1 cellular context compared by ENCODE assay signal in genomic region chr5:93582677-93583524, GRCh38.
TF ChIP-seq lines count a peak whose summit lies in the region.

Gene NR2F1, plus strand, starts transcription at chr5:93583222. Its CDS starts 1,802 bp downstream, at chr5:93585024.

TF ChIP-seq in HepG2, 621 proteins besides CTCF, POLR2A, EP300 and RAD21 (continued from another document and continues in another):
- peak; percentile 70; the same call in 1 of the 2 replicates for TF ChIP-seq ARID4A (CRISPR knock-in tag; IDR thresholded peaks at IDR 0.05; ENCODE audit: borderline replicate concordance)
- TF ChIP-seq TOE1 (CRISPR knock-in tag; IDR thresholded peaks at IDR 0.05) = no peak
- peak; percentile 16; the same call in 1 of the 2 replicates for TF ChIP-seq KDM6A (CRISPR knock-in tag; IDR thresholded peaks at IDR 0.05; ENCODE audit: low read depth)
- peak; percentile 20 for TF ChIP-seq ZNF24 (IDR thresholded peaks at IDR 0.05)
- TF ChIP-seq IRX3 (CRISPR knock-in tag; IDR thresholded peaks at IDR 0.05; ENCODE audit: borderline replicate concordance, low read depth) = no peak
- peak; percentile 87 for TF ChIP-seq HDAC1 (CRISPR knock-in tag; IDR thresholded peaks at IDR 0.05)
- TF ChIP-seq ASH2L (IDR thresholded peaks at IDR 0.05; ENCODE audit: insufficient read length, low read depth, low read length) = peak; percentile 24
- TF ChIP-seq REL (CRISPR knock-in tag; conservative IDR thresholded peaks at IDR 0.05) = no peak
- 0 out of 2 replicates have a peak, but pooled peaks have one; percentile 29 for TF ChIP-seq IRF9 (CRISPR knock-in tag; IDR thresholded peaks at IDR 0.05; ENCODE audit: borderline replicate concordance)
- peak; percentile 66; the same call in 1 of the 2 replicates for TF ChIP-seq ZNF362 (CRISPR knock-in tag; IDR thresholded peaks at IDR 0.05; ENCODE audit: borderline replicate concordance)
- TF ChIP-seq, protein P1, sequence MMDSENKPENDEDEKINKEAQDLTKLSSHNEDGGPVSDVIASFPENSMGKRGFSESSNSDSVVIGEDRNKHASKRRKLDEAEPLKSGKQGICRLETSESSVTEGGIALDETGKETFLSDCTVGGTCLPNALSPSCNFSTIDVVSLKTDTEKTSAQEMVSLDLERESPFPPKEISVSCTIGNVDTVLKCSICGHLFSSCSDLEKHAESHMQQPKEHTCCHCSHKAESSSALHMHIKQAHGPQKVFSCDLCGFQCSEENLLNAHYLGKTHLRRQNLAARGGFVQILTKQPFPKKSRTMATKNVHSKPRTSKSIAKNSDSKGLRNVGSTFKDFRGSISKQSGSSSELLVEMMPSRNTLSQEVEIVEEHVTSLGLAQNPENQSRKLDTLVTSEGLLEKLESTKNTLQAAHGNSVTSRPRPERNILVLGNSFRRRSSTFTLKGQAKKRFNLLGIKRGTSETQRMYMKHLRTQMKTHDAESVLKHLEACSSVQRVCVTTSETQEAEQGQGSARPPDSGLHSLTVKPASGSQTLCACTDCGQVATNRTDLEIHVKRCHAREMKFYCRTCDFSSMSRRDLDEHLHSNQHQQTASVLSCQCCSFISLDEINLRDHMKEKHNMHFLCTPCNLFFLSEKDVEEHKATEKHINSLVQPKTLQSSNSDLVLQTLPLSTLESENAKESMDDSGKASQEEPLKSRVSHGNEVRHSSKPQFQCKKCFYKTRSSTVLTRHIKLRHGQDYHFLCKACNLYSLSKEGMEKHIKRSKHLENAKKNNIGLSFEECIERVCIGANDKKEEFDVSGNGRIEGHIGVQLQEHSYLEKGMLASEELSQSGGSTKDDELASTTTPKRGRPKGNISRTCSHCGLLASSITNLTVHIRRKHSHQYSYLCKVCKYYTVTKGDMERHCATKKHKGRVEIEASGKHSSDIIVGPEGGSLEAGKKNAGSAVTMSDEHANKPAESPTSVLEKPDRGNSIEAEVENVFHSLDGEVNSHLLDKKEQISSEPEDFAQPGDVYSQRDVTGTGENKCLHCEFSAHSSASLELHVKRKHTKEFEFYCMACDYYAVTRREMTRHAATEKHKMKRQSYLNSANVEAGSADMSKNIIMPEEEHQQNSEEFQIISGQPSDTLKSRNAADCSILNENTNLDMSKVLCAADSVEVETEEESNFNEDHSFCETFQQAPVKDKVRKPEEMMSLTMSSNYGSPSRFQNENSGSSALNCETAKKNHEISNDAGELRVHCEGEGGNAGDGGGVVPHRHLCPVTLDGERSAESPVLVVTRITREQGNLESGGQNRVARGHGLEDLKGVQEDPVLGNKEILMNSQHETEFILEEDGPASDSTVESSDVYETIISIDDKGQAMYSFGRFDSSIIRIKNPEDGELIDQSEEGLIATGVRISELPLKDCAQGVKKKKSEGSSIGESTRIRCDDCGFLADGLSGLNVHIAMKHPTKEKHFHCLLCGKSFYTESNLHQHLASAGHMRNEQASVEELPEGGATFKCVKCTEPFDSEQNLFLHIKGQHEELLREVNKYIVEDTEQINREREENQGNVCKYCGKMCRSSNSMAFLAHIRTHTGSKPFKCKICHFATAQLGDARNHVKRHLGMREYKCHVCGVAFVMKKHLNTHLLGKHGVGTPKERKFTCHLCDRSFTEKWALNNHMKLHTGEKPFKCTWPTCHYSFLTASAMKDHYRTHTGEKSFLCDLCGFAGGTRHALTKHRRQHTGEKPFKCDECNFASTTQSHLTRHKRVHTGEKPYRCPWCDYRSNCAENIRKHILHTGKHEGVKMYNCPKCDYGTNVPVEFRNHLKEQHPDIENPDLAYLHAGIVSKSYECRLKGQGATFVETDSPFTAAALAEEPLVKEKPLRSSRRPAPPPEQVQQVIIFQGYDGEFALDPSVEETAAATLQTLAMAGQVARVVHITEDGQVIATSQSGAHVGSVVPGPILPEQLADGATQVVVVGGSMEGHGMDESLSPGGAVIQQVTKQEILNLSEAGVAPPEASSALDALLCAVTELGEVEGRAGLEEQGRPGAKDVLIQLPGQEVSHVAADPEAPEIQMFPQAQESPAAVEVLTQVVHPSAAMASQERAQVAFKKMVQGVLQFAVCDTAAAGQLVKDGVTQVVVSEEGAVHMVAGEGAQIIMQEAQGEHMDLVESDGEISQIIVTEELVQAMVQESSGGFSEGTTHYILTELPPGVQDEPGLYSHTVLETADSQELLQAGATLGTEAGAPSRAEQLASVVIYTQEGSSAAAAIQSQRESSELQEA (CRISPR knock-in tag; IDR thresholded peaks at IDR 0.05; ENCODE audit: not compliant biosample characterization) = no peak
- TF ChIP-seq ZFP41 (CRISPR knock-in tag; IDR thresholded peaks at IDR 0.05; ENCODE audit: borderline replicate concordance) = no peak
- peak; percentile 59; the same call in 1 of the 2 replicates for TF ChIP-seq ZNF383 (CRISPR knock-in tag; IDR thresholded peaks at IDR 0.05; ENCODE audit: borderline replicate concordance)
- peak; percentile 79; the same call in 1 of the 2 replicates for TF ChIP-seq SIN3A (IDR thresholded peaks at IDR 0.05; ENCODE audit: borderline replicate concordance, low read depth, low read length)
- TF ChIP-seq ZEB1 (IDR thresholded peaks at IDR 0.05; ENCODE audit: insufficient replicate concordance, low read depth) = no peak
- TF ChIP-seq, protein P2, sequence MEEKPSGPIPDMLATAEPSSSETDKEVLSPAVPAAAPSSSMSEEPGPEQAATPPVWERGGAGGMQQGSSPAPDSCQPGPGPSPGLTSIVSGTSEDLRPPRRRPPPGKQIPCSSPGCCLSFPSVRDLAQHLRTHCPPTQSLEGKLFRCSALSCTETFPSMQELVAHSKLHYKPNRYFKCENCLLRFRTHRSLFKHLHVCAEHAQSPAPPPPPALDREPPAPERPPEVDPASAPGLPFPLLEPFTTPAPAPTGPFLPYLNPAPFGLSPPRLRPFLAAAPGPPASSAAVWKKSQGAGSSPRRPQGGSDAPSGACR (CRISPR knock-in tag; IDR thresholded peaks at IDR 0.05) = peak; percentile 69; the same call in 1 of the 2 replicates
- TF ChIP-seq MEF2D (CRISPR knock-in tag; IDR thresholded peaks at IDR 0.05) = 0 out of 2 replicates have a peak, but pooled peaks have one; percentile 50
- TF ChIP-seq KDM4B (CRISPR knock-in tag; IDR thresholded peaks at IDR 0.05) = 0 out of 2 replicates have a peak, but pooled peaks have one; percentile 39
- peak; percentile 10; the same call in 1 of the 2 replicates for TF ChIP-seq ZNF652 (CRISPR knock-in tag; IDR thresholded peaks at IDR 0.05; ENCODE audit: borderline replicate concordance, low read depth)
- no peak for TF ChIP-seq ZNF484 (CRISPR knock-in tag; IDR thresholded peaks at IDR 0.05; ENCODE audit: borderline replicate concordance, low read depth)
- TF ChIP-seq FOXA1 (IDR thresholded peaks at IDR 0.05) = peak; percentile 77
- peak; percentile 91 for TF ChIP-seq FOXA1 (CRISPR knock-in tag; IDR thresholded peaks at IDR 0.05)
- TF ChIP-seq ZSCAN20 (CRISPR knock-in tag; IDR thresholded peaks at IDR 0.05; ENCODE audit: borderline replicate concordance) = no peak
- TF ChIP-seq, protein P3, sequence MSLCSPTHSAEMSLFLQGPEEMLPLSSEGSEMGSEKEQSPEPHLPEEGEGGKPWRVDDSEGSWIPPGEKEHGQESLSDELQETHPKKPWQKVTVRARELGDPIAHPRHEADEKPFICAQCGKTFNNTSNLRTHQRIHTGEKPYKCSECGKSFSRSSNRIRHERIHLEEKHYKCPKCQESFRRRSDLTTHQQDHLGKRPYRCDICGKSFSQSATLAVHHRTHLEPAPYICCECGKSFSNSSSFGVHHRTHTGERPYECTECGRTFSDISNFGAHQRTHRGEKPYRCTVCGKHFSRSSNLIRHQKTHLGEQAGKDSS (CRISPR knock-in tag; IDR thresholded peaks at IDR 0.05; ENCODE audit: borderline replicate concordance, low read depth) = peak; percentile 75; the same call in 1 of the 2 replicates
- TF ChIP-seq ARNTL (CRISPR knock-in tag; IDR thresholded peaks at IDR 0.05) = peak; percentile 83
- TF ChIP-seq ZNF850 (CRISPR knock-in tag; conservative IDR thresholded peaks at IDR 0.05) = no peak
- peak; percentile 65; the same call in 1 of the 2 replicates for TF ChIP-seq CREB1 (IDR thresholded peaks at IDR 0.05)
- peak; percentile 64 for TF ChIP-seq CREB1 (CRISPR knock-in tag; IDR thresholded peaks at IDR 0.05)
- TF ChIP-seq, protein P4, sequence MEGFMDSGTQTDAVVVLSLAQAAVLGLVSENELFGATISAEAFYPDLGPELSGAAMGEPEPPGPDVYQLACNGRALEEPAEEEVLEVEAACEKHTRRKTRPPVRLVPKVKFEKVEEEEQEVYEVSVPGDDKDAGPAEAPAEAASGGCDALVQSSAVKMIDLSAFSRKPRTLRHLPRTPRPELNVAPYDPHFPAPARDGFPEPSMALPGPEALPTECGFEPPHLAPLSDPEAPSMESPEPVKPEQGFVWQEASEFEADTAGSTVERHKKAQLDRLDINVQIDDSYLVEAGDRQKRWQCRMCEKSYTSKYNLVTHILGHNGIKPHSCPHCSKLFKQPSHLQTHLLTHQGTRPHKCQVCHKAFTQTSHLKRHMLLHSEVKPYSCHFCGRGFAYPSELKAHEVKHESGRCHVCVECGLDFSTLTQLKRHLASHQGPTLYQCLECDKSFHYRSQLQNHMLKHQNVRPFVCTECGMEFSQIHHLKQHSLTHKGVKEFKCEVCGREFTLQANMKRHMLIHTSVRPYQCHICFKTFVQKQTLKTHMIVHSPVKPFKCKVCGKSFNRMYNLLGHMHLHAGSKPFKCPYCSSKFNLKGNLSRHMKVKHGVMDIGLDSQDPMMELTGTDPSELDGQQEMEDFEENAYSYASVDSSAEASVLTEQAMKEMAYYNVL (CRISPR knock-in tag; IDR thresholded peaks at IDR 0.05; ENCODE audit: borderline replicate concordance) = peak; percentile 98
- TF ChIP-seq RARA (CRISPR knock-in tag; IDR thresholded peaks at IDR 0.05) = peak; percentile 63
- no peak for TF ChIP-seq ZNF296 (CRISPR knock-in tag; conservative IDR thresholded peaks at IDR 0.05)
- TF ChIP-seq POGZ (CRISPR knock-in tag; IDR thresholded peaks at IDR 0.05) = peak; percentile 91
